ENCODE assay signal across 11 cellular contexts in the genomic region with DNA sequence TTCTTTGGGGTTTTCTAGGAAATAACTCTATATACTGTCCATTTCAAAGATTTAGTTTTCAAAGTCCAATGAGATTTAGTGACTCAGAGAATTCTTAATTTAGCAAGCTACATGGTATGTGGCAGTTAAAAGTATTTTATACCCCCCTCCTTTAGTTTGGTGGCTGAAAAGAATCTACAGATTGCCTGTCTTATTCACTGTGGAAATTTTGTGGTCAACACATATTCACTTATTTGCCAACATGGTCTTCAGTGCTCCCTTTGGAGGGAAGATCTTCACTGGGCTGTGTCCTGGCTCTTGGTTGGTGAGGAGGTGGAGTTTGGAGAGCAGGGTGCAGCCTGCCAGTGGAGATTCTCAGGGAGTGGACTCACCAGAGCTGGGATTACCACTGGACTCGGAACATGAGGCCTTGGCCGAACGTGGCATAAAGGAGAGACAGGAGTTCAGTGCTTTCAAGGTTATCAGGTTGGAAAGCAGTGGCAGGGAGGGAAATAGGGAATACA. TPM values are rescaled to one million over a fixed set of nuclear protein-coding genes. Genes with fewer than 3 reads are reported as not detected.
DNase-seq lines count a peak whose midpoint lies in the region; ATAC-seq and TF ChIP-seq lines count a peak whose summit lies in the region.
"Had no signal": no experiment of that assay in that cellular context is flagged by ENCODE, and none has a peak within 500 bp of the region (broad histone marks: within the 10 kb centered on the region; RNA-seq: fewer than 3 reads in every experiment).

No MANE protein-coding gene starts in this region.

- ATAC-seq in gastrocnemius medialis (peak; percentile 87 to 94), HG02623 (IDR thresholded peaks at IDR 0.05; ENCODE audit: unreplicated experiment) (no peak)

- in situ Hi-C loops in gastrocnemius medialis (cut with MboI; ENCODE audit: low sequenced_read_pairs in 4 of 4) = no loop called here

- 36 to 58% (median 44%) methylated on average over 3 of the region's 3 CpGs for WGBS in adrenal gland, 4 donors

- TF ChIP-seq POLR2A in adrenal gland (IDR thresholded peaks at IDR 0.05) (no peak), gastrocnemius medialis (IDR thresholded peaks at IDR 0.05) (no peak)

- H3K9me3 ChIP-seq in adrenal gland (replicated peaks in 1 of 3) (no peaks in the 10 kb centered on the region), cardiac muscle cell (ENCODE audit: low read depth) (no peaks in the 10 kb centered on the region), gastrocnemius medialis (no peaks in the 10 kb centered on the region)
- H3K9me3 ChIP-seq: Peyer's patch had no signal

- peak overlapping the region in 1 of 5 donors; percentile 19 for H3K27ac ChIP-seq in adrenal gland
- peak overlapping the region; percentile 89 for H3K27ac ChIP-seq in cardiac muscle cell
- peak overlapping the region; percentile 60 to 83 (median 78) for H3K27ac ChIP-seq in gastrocnemius medialis

- H3K4me1 ChIP-seq in adrenal gland (replicated peaks in 1 of 2) (peaks cover 0 to 24% of the 10 kb centered on the region in 2 donors), cardiac muscle cell (ENCODE audit: low read depth) (peaks cover 26% of the 10 kb centered on the region), gastrocnemius medialis (peaks cover 30 to 41% of the 10 kb centered on the region in 2 donors)
- H3K4me1 ChIP-seq: Peyer's patch had no signal

- intact Hi-C loops in adrenal gland (cut with DNase I) (no loop called here), gastrocnemius medialis (cut with DNase I; ENCODE audit: low total_unique reads) (no loop called here)

- no peaks in the 10 kb centered on the region for H3K27me3 ChIP-seq in adrenal gland
- no peaks in the 10 kb centered on the region for H3K27me3 ChIP-seq in cardiac muscle cell
- H3K27me3 ChIP-seq in gastrocnemius medialis = no peaks in the 10 kb centered on the region
- H3K27me3 ChIP-seq: Peyer's patch had no signal

- H3K4me3 ChIP-seq in adrenal gland (no peak overlapping the region), cardiac muscle cell (no peak overlapping the region), gastrocnemius medialis (no peak overlapping the region)
- H3K4me3 ChIP-seq: lung, Peyer's patch had no signal

- TF ChIP-seq CTCF in adrenal gland (IDR thresholded peaks at IDR 0.05) (no peak), cardiac muscle cell (IDR thresholded peaks at IDR 0.05; ENCODE audit: low read depth, low read length) (no peak), gastrocnemius medialis (IDR thresholded peaks at IDR 0.05 in 4 of 5, conservative IDR thresholded peaks at IDR 0.05 in 1 of 5) (no peak)

- H3K36me3 ChIP-seq in adrenal gland (replicated peaks in 1 of 2) = no peaks in the 10 kb centered on the region
- no peaks in the 10 kb centered on the region for H3K36me3 ChIP-seq in cardiac muscle cell
- H3K36me3 ChIP-seq in gastrocnemius medialis = no peaks in the 10 kb centered on the region
- H3K36me3 ChIP-seq: Peyer's patch had no signal

- DNase-seq in EL (peak; percentile 95), adrenal gland (peak in 6 of 7 donors; percentile 33 to 63 (median 46)), cardiac muscle cell (ENCODE audit: low read depth in 1 of 2, low spot score in 1 of 2) (peak in 1 of 2 donors; percentile 67), gastrocnemius medialis (peak; percentile 68 to 78), GF-D8 (lab: John Stamatoyannopoulos, UW) (no peak), NCI-H345 treated with DMSO at 0.1 percent for 48 hours (lab: John Stamatoyannopoulos, UW; ENCODE audit: unreplicated experiment) (no peak), foreskin melanocyte (no peak)
- DNase-seq: NCI-H345, Peyer's patch had no signal

RNA-seq across cellular contexts. Expression of a gene that starts 39.8 kb away (rescaled TPM):
- total RNA-seq in adrenal gland (10 to 100 TPM in 5 of 8 donors, 1 to 10 TPM in 3; 8.2 to 13.2 (median 10.7) TPM), cardiac muscle cell (26.6 and 60.4 TPM in 2 replicates), gastrocnemius medialis (10 to 100 TPM; 26.4 to 48.0 (median 42.2) TPM)
- polyA plus RNA-seq in adrenal gland (1 to 10 TPM; 2.2 to 7.0 (median 3.0) TPM), cardiac muscle cell (14.4 and 28.6 TPM in 2 replicates)

Comparison
In these comparisons a context has a peak if more than half of its experiments do, and no peak if none do; other contexts are left out.
1. DNase-seq: peak in EL (single experiment), adrenal gland (6 of 7) and gastrocnemius medialis (2 of 2); none in GF-D8 (single experiment), NCI-H345 treated with DMSO at 0.1 percent for 48 hours (single experiment) and foreskin melanocyte (single experiment).